In genomic region chr17:72005332-72006163, GRCh38 we compare ENCODE assay signal across 14 cellular contexts.
A peak's percentile ranks its signal among the peaks of the same experiment; 100 is the strongest.
DNase-seq lines count a peak whose midpoint lies in the region; ATAC-seq and TF ChIP-seq lines count a peak whose summit lies in the region.
"Had no signal": no experiment of that assay in that cellular context is flagged by ENCODE, and none has a peak within 500 bp of the region (broad histone marks: within the 10 kb centered on the region; RNA-seq: fewer than 3 reads in every experiment).

No MANE protein-coding gene starts in this region.

- no peaks in the 10 kb centered on the region for H3K27me3 ChIP-seq in foreskin keratinocyte
- H3K27me3 ChIP-seq: brain microvascular endothelial cell, gastrocnemius medialis had no signal

- no peak overlapping the region for H3K27ac ChIP-seq in foreskin keratinocyte
- H3K27ac ChIP-seq: brain microvascular endothelial cell, gastrocnemius medialis had no signal

- TF ChIP-seq CTCF in omental fat pad (IDR thresholded peaks at IDR 0.05) (no peak), foreskin keratinocyte (conservative IDR thresholded peaks at IDR 0.05) (no peak)

- H3K4me1 ChIP-seq in foreskin keratinocyte = peaks cover 17% of the 10 kb centered on the region
- H3K4me1 ChIP-seq: gastrocnemius medialis had no signal

- DNase-seq in omental fat pad (ENCODE audit: low spot score) (no peak), SIG-M5 treated with dmso at 0.1 percent for 504 hours (lab: John Stamatoyannopoulos, UW; ENCODE audit: unreplicated experiment) (no peak), MV-4-11 (lab: John Stamatoyannopoulos, UW) (no peak), foreskin keratinocyte (no peak)
- DNase-seq: activated CD4-positive, alpha-beta T cell treated with anti-CD3 and anti-CD28 coated beads for 48 hours; brain microvascular endothelial cell; effector CD8-positive, alpha-beta T cell; gastrocnemius medialis; NCI-H2227 treated with DMSO at 0.1 percent for 48 hours; stimulated activated CD4-positive, alpha-beta T cell treated with anti-CD3 and anti-CD28 coated beads, Interleukin-2, amount 100 ng/mL, for 24 hours had no signal

- ATAC-seq in GM18498 (IDR thresholded peaks at IDR 0.05; ENCODE audit: unreplicated experiment) = peak; percentile 73
- peak; percentile 38 for ATAC-seq in GM19324 (IDR thresholded peaks at IDR 0.05; ENCODE audit: low FRiP score, unreplicated experiment)
- ATAC-seq in HG02623 (IDR thresholded peaks at IDR 0.05; ENCODE audit: unreplicated experiment) = peak; percentile 47
- peak; percentile 65 for ATAC-seq in HG03354 (IDR thresholded peaks at IDR 0.05; ENCODE audit: poor library complexity, severe bottlenecking, unreplicated experiment)
- ATAC-seq in omental fat pad (ENCODE audit: low FRiP score) = no peak
- no peak for ATAC-seq in foreskin keratinocyte
- ATAC-seq: gastrocnemius medialis had no signal

Comparison
In these comparisons a context has a peak if more than half of its experiments do, and no peak if none do; other contexts are left out.
1. ATAC-seq: peak in GM18498 (single experiment), GM19324 (single experiment), HG02623 (single experiment) and HG03354 (single experiment); none in omental fat pad (single experiment) and foreskin keratinocyte (single experiment).